Comparison of ENCODE assay signal across 1 cellular context in genomic region chr12:31728917-31729640, GRCh38.
TF ChIP-seq lines count a peak whose summit lies in the region.

TSS of gene AMN1 (minus strand) at chr12:31729021. CDS start at chr12:31729008, 13 bp downstream.

TF ChIP-seq in HEK293, 187 proteins besides CTCF, POLR2A, EP300 and RAD21 (continued from another document and continues in another):
- TF ChIP-seq, protein P1, sequence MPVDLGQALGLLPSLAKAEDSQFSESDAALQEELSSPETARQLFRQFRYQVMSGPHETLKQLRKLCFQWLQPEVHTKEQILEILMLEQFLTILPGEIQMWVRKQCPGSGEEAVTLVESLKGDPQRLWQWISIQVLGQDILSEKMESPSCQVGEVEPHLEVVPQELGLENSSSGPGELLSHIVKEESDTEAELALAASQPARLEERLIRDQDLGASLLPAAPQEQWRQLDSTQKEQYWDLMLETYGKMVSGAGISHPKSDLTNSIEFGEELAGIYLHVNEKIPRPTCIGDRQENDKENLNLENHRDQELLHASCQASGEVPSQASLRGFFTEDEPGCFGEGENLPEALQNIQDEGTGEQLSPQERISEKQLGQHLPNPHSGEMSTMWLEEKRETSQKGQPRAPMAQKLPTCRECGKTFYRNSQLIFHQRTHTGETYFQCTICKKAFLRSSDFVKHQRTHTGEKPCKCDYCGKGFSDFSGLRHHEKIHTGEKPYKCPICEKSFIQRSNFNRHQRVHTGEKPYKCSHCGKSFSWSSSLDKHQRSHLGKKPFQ (tag by site-specific recombination; IDR thresholded peaks at IDR 0.05) = no peak
- TF ChIP-seq HOXA7 (CRISPR knock-in tag; IDR thresholded peaks at IDR 0.05; ENCODE audit: borderline replicate concordance) (no peak), ZBTB49 (tag by site-specific recombination; IDR thresholded peaks at IDR 0.05; ENCODE audit: low read depth) (no peak), KLF10 (tag by site-specific recombination; IDR thresholded peaks at IDR 0.05) (peak; percentile 78), TCF7L2 (IDR thresholded peaks at IDR 0.05; ENCODE audit: borderline replicate concordance, low read depth, low read length) (no peak), ZNF692 (tag by site-specific recombination; IDR thresholded peaks at IDR 0.05) (peak; percentile 67), ZFP41 (tag by site-specific recombination; IDR thresholded peaks at IDR 0.05; ENCODE audit: borderline replicate concordance) (no peak), ZNF2 (tag by site-specific recombination; IDR thresholded peaks at IDR 0.05) (no peak), ZNF624 (tag by site-specific recombination; IDR thresholded peaks at IDR 0.05) (no peak), ZSCAN5A (tag by site-specific recombination; IDR thresholded peaks at IDR 0.05) (no peak), ZNF629 (tag by site-specific recombination; IDR thresholded peaks at IDR 0.05) (peak; percentile 99), ZNF585B (tag by site-specific recombination; IDR thresholded peaks at IDR 0.05) (no peak), EGR2 (tag by site-specific recombination; IDR thresholded peaks at IDR 0.05; ENCODE audit: low read depth) (peak; percentile 94), SP7 (tag by site-specific recombination; IDR thresholded peaks at IDR 0.05) (peak; percentile 77; the same call in 1 of the 2 replicates), PRDM4 (tag by site-specific recombination; IDR thresholded peaks at IDR 0.05) (0 out of 2 replicates have a peak, but pooled peaks have one; percentile 35), BCL11A (tag by site-specific recombination; IDR thresholded peaks at IDR 0.05; ENCODE audit: low read depth) (no peak), ZNF792 (tag by site-specific recombination; IDR thresholded peaks at IDR 0.05) (no peak), YY2 (tag by site-specific recombination; IDR thresholded peaks at IDR 0.05) (no peak), SALL2 (tag by site-specific recombination; IDR thresholded peaks at IDR 0.05; ENCODE audit: borderline replicate concordance) (no peak), ZNF76 (tag by site-specific recombination; IDR thresholded peaks at IDR 0.05; ENCODE audit: borderline replicate concordance, low read depth) (peak; percentile 95), ZNF530 (tag by site-specific recombination; IDR thresholded peaks at IDR 0.05; ENCODE audit: low read depth) (no peak), SCRT1 (tag by site-specific recombination; IDR thresholded peaks at IDR 0.05; ENCODE audit: borderline replicate concordance) (no peak), ZNF423 (tag by site-specific recombination; IDR thresholded peaks at IDR 0.05) (no peak), ZNF354C (tag by site-specific recombination; IDR thresholded peaks at IDR 0.05; ENCODE audit: borderline replicate concordance, low read depth) (no peak), TSHZ1 (tag by site-specific recombination; IDR thresholded peaks at IDR 0.05; ENCODE audit: borderline replicate concordance) (0 out of 2 replicates have a peak, but pooled peaks have one; percentile 21), ZNF266 (tag by site-specific recombination; IDR thresholded peaks at IDR 0.05; ENCODE audit: low read depth) (peak; percentile 28; the same call in 1 of the 2 replicates), HOXC10 (CRISPR knock-in tag; IDR thresholded peaks at IDR 0.05) (no peak), ZFP69B (tag by site-specific recombination; IDR thresholded peaks at IDR 0.05) (no peak), ZBTB21 (tag by site-specific recombination; IDR thresholded peaks at IDR 0.05) (peak; percentile 98), ZNF571 (tag by site-specific recombination; IDR thresholded peaks at IDR 0.05) (no peak), ZNF777 (tag by site-specific recombination; IDR thresholded peaks at IDR 0.05; ENCODE audit: borderline replicate concordance) (no peak), ZNF280C (tag by site-specific recombination; IDR thresholded peaks at IDR 0.05) (no peak), ZNF433 (tag by site-specific recombination; IDR thresholded peaks at IDR 0.05; ENCODE audit: low read depth) (no peak), ZNF184 (tag by site-specific recombination; IDR thresholded peaks at IDR 0.05) (0 out of 2 replicates have a peak, but pooled peaks have one; percentile 9), ZNF791 (tag by site-specific recombination; IDR thresholded peaks at IDR 0.05) (no peak), KLF8 (tag by site-specific recombination; IDR thresholded peaks at IDR 0.05) (peak; percentile 94)
- TF ChIP-seq, protein P2, sequence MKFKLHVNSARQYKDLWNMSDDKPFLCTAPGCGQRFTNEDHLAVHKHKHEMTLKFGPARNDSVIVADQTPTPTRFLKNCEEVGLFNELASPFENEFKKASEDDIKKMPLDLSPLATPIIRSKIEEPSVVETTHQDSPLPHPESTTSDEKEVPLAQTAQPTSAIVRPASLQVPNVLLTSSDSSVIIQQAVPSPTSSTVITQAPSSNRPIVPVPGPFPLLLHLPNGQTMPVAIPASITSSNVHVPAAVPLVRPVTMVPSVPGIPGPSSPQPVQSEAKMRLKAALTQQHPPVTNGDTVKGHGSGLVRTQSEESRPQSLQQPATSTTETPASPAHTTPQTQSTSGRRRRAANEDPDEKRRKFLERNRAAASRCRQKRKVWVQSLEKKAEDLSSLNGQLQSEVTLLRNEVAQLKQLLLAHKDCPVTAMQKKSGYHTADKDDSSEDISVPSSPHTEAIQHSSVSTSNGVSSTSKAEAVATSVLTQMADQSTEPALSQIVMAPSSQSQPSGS (tag by site-specific recombination; IDR thresholded peaks at IDR 0.05; ENCODE audit: low read depth) = peak; percentile 99
- TF ChIP-seq, protein P3, sequence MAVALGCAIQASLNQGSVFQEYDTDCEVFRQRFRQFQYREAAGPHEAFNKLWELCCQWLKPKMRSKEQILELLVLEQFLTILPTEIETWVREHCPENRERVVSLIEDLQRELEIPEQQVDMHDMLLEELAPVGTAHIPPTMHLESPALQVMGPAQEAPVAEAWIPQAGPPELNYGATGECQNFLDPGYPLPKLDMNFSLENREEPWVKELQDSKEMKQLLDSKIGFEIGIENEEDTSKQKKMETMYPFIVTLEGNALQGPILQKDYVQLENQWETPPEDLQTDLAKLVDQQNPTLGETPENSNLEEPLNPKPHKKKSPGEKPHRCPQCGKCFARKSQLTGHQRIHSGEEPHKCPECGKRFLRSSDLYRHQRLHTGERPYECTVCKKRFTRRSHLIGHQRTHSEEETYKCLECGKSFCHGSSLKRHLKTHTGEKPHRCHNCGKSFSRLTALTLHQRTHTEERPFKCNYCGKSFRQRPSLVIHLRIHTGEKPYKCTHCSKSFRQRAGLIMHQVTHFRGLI (tag by site-specific recombination; IDR thresholded peaks at IDR 0.05) = peak; percentile 56; the same call in 1 of the 2 replicates
- TF ChIP-seq, protein P4, sequence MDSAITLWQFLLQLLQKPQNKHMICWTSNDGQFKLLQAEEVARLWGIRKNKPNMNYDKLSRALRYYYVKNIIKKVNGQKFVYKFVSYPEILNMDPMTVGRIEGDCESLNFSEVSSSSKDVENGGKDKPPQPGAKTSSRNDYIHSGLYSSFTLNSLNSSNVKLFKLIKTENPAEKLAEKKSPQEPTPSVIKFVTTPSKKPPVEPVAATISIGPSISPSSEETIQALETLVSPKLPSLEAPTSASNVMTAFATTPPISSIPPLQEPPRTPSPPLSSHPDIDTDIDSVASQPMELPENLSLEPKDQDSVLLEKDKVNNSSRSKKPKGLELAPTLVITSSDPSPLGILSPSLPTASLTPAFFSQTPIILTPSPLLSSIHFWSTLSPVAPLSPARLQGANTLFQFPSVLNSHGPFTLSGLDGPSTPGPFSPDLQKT (IDR thresholded peaks at IDR 0.05; ENCODE audit: borderline replicate concordance, low read depth, low read length) = peak; percentile 24; the same call in 1 of the 2 replicates
